In genomic region chr22:50190182-50190951, GRCh38 we compare ENCODE assay signal across 8 cellular contexts.
DNase-seq lines count a peak whose midpoint lies in the region; TF ChIP-seq lines count a peak whose summit lies in the region.

No MANE protein-coding gene starts in this region.

- H3K36me3 ChIP-seq in muscle layer of colon (ENCODE audit: insufficient read depth, low read length) = peaks cover 7% of the 10 kb centered on the region

- peaks cover 27% of the 10 kb centered on the region for H3K4me1 ChIP-seq in muscle layer of colon (ENCODE audit: insufficient read depth, low read length)

- DNase-seq in HFF-Myc (ENCODE audit: extremely low read depth, low read depth) = no peak
- peak; percentile 78 for DNase-seq in NCI-H2171 treated with DMSO at 0.1 percent for 48 hours (lab: John Stamatoyannopoulos, UW)
- DNase-seq in activated CD8-positive, alpha-beta memory T cell treated with anti-CD3 and anti-CD28 coated beads for 24 hours = peak; percentile 92
- peak; percentile 80 for DNase-seq in epidermal melanocyte (ENCODE audit: insufficient read length, low spot score)
- peak; percentile 75 to 92 (median 85) for DNase-seq in stimulated activated naive CD4-positive, alpha-beta T cell (lab: John Stamatoyannopoulos, UW)
- no peak for DNase-seq in NCI-H524 treated with DMSO at 0.1 percent for 48 hours (lab: John Stamatoyannopoulos, UW)

- H3K27me3 ChIP-seq in muscle layer of colon (ENCODE audit: control insufficient read depth in 1 of 2, insufficient read depth in 2 of 2, low read length in 2 of 2) = no peaks in the 10 kb centered on the region

- no peak overlapping the region for H3K9ac ChIP-seq in muscle layer of colon (ENCODE audit: low read length)

- H3K27ac ChIP-seq in muscle layer of colon (ENCODE audit: low read depth, low read length) = peak overlapping the region; percentile 72

- TF ChIP-seq CTCF in HFF-Myc (IDR thresholded peaks at IDR 0.05; ENCODE audit: low read depth, low read length, missing control alignments) = peak; percentile 41

- peak overlapping the region; percentile 24 for H3K4me3 ChIP-seq in HFF-Myc (replicated peaks; ENCODE audit: low read depth, low read length)
- peak overlapping the region; percentile 42 to 45 for H3K4me3 ChIP-seq in muscle layer of colon (ENCODE audit: low read depth in 1 of 2, low read length in 2 of 2)

- H3K9me3 ChIP-seq in muscle layer of colon (ENCODE audit: low read length) = no peaks in the 10 kb centered on the region

- TF ChIP-seq POLR2A in GM10847 (IDR thresholded peaks at IDR 0.05; ENCODE audit: extremely low read depth, insufficient read length) = peak; percentile 70

Comparison
In these comparisons a context has a peak if more than half of its experiments do, and no peak if none do; other contexts are left out.
1. DNase-seq: peak in NCI-H2171 treated with DMSO at 0.1 percent for 48 hours (single experiment), activated CD8-positive, alpha-beta memory T cell treated with anti-CD3 and anti-CD28 coated beads for 24 hours (single experiment), epidermal melanocyte (single experiment) and stimulated activated naive CD4-positive, alpha-beta T cell (6 of 6); none in HFF-Myc (single experiment) and NCI-H524 treated with DMSO at 0.1 percent for 48 hours (single experiment).